ENCODE assay signal across 5 cellular contexts in genomic region chr20:32033721-32034120, GRCh38. TPM values are rescaled to one million over a fixed set of nuclear protein-coding genes. Genes with fewer than 3 reads are reported as not detected.
"Had no signal": no experiment of that assay in that cellular context is flagged by ENCODE, and none has a peak within 500 bp of the region (broad histone marks: within the 10 kb centered on the region; RNA-seq: fewer than 3 reads in every experiment).

No MANE protein-coding gene starts in this region.

RNA-seq across cellular contexts. Expression of gene HCK, which starts 18.3 kb away (rescaled TPM):
- total RNA-seq: HT-29, SK-MEL-5 had no signal
- polyA plus RNA-seq: SK-N-SH had no signal

RNA-seq across cellular contexts. Expression of gene CCM2L, which starts 23.5 kb away (rescaled TPM):
- total RNA-seq: M059J had no signal
- polyA plus RNA-seq: IgD-negative memory B cell, SK-N-SH had no signal
